Comparison of ENCODE assay signal across 26 cellular contexts in genomic region chr4:147847947-147848590, GRCh38.
DNase-seq lines count a peak whose midpoint lies in the region; ATAC-seq and TF ChIP-seq lines count a peak whose summit lies in the region.
"Had no signal": no experiment of that assay in that cellular context is flagged by ENCODE, and none has a peak within 500 bp of the region (broad histone marks: within the 10 kb centered on the region; RNA-seq: fewer than 3 reads in every experiment).

No MANE protein-coding gene starts in this region.

- peak overlapping the region in 1 of 5 donors; percentile 11 for H3K4me3 Mint-ChIP-seq in immature natural killer cell
- H3K4me3 Mint-ChIP-seq: activated naive CD4-positive, alpha-beta T cell treated with anti-CD3 and anti-CD28 coated beads, Interleukin-2, amount 10 ng/mL, durations not matched to agents 7 days and 5 days; activated T-helper 1 cell treated with anti-CD3 and anti-CD28 coated beads, Interleukin-12 subunit alpha, Interleukin-12 subunit beta, Interleukin-2, Interleukin-4 antibody, amounts not matched to agents 30 ng/mL and 10 ng/mL and 1 ng/mL, durations not matched to agents 14 hours and 24 hours and 36 hours; CD4-positive, alpha-beta memory T cell had no signal

- H3K9me3 ChIP-seq in left ventricle myocardium inferior (replicated peaks) (no peaks in the 10 kb centered on the region), gastroesophageal sphincter (peaks cover 0 to 6% (median 0%) of the 10 kb centered on the region in 3 donors), sigmoid colon (no peaks in the 10 kb centered on the region), vagina (no peaks in the 10 kb centered on the region)
- H3K9me3 ChIP-seq: A549, thyroid gland had no signal

- peaks cover 14% of the 10 kb centered on the region for H3K36me3 ChIP-seq in left ventricle myocardium inferior
- peaks cover 0 to 29% of the 10 kb centered on the region in 2 donors for H3K36me3 ChIP-seq in gastroesophageal sphincter
- peaks cover 0 to 4% (median 0%) of the 10 kb centered on the region in 4 donors for H3K36me3 ChIP-seq in sigmoid colon
- no peaks in the 10 kb centered on the region for H3K36me3 ChIP-seq in vagina

- intact Hi-C loops in left ventricle myocardium inferior (cut with micrococcal nuclease) (no loop called here), cardiac septum (cut with DNase I) (no loop called here), sigmoid colon (cut with DNase I) (loop anchor here (5.0 kb wide), 1 partner anchor 116 kb away; the partner anchor contains the start of gene ARHGAP10), vagina (cut with DNase I) (no loop called here)

- peaks cover 77% of the 10 kb centered on the region for H3K4me1 ChIP-seq in left ventricle myocardium inferior
- H3K4me1 ChIP-seq in gastroesophageal sphincter, result peaks cover 7 to 91% (median 31%) of the 10 kb centered on the region in 3 donors
- H3K4me1 ChIP-seq in sigmoid colon, result peaks cover 0 to 66% (median 58%) of the 10 kb centered on the region in 4 donors
- peaks cover 37% of the 10 kb centered on the region for H3K4me1 ChIP-seq in vagina
- H3K4me1 ChIP-seq: A549, parathyroid adenoma, thyroid gland had no signal

- TF ChIP-seq CTCF in left ventricle myocardium inferior (IDR thresholded peaks at IDR 0.05; ENCODE audit: borderline replicate concordance) (no peak), gastroesophageal sphincter (IDR thresholded peaks at IDR 0.05) (no peak), sigmoid colon (IDR thresholded peaks at IDR 0.05) (no peak), vagina (IDR thresholded peaks at IDR 0.05) (no peak)

- H3K36me3 Mint-ChIP-seq in immature natural killer cell, result peaks cover 6 to 21% (median 14%) of the 10 kb centered on the region in 3 donors

- TF ChIP-seq EP300 in gastroesophageal sphincter (IDR thresholded peaks at IDR 0.05) (no peak), sigmoid colon (IDR thresholded peaks at IDR 0.05) (no peak)

- peak overlapping the region; percentile 6 for H3K4me3 ChIP-seq in left ventricle myocardium inferior
- no peak overlapping the region for H3K4me3 ChIP-seq in gastroesophageal sphincter
- H3K4me3 ChIP-seq in sigmoid colon, result no peak overlapping the region
- H3K4me3 ChIP-seq in vagina, result no peak overlapping the region
- H3K4me3 ChIP-seq: A549, lung, thyroid gland had no signal

- DNase-seq in left ventricle myocardium inferior (no peak), cardiac septum (ENCODE audit: low spot score) (no peak), sigmoid colon (no peak), vagina (ENCODE audit: extremely low spot score in 2 of 2) (no peak), NCI-H82 treated with DMSO at 0.1 percent for 48 hours (lab: John Stamatoyannopoulos, UW; ENCODE audit: unreplicated experiment) (no peak), immature natural killer cell (no peak)
- DNase-seq: activated CD4-positive, alpha-beta T cell treated with anti-CD3 and anti-CD28 coated beads, Interleukin-2, amount 50 U/mL, for 4 hours; activated naive CD4-positive, alpha-beta T cell treated with anti-CD3 and anti-CD28 coated beads, Interleukin-2, amount 10 ng/mL, durations not matched to agents 7 days and 5 days; amniotic stem cell; CD4-positive, alpha-beta memory T cell; effector memory CD4-positive, alpha-beta T cell; erythroblast; kidney; NCI-H1092; NCI-H187 treated with DMSO at 0.1 percent for 48 hours; NCI-H526; SHP77 treated with DMSO at 0.1 percent for 48 hours; stimulated activated naive CD4-positive, alpha-beta T cell treated with Interleukin-2 at 50 U/mL for 16 hours; T1000; thyroid gland had no signal

- 29 to 58% methylated on average over 3 to 6 of the region's 6 CpGs for WGBS in gastroesophageal sphincter (ENCODE audit: low coverage in 1 of 2), 2 donors
- WGBS in sigmoid colon, 2 donors, result 79% methylated on average over 6 of the region's 6 CpGs

- H3K4me1 Mint-ChIP-seq in immature natural killer cell, result peaks cover 2 to 3% of the 10 kb centered on the region in 2 donors
- H3K4me1 Mint-ChIP-seq: activated naive CD4-positive, alpha-beta T cell treated with anti-CD3 and anti-CD28 coated beads, Interleukin-2, amount 10 ng/mL, durations not matched to agents 7 days and 5 days had no signal

- peaks cover 2 to 5% (median 3%) of the 10 kb centered on the region in 3 donors for H3K27me3 Mint-ChIP-seq in immature natural killer cell (ENCODE audit: low read depth in 3 of 3)
- H3K27me3 Mint-ChIP-seq: activated naive CD4-positive, alpha-beta T cell treated with anti-CD3 and anti-CD28 coated beads, Interleukin-2, amount 10 ng/mL, durations not matched to agents 7 days and 5 days; CD4-positive, alpha-beta memory T cell had no signal

- ATAC-seq in gastroesophageal sphincter, result no peak
- no peak for ATAC-seq in HG03521 (IDR thresholded peaks at IDR 0.05; ENCODE audit: unreplicated experiment)
- ATAC-seq: A549 had no signal

- H3K27me3 ChIP-seq in left ventricle myocardium inferior (ENCODE audit: low read depth) (no peaks in the 10 kb centered on the region), gastroesophageal sphincter (no peaks in the 10 kb centered on the region), sigmoid colon (no peaks in the 10 kb centered on the region), vagina (no peaks in the 10 kb centered on the region)
- H3K27me3 ChIP-seq: thyroid gland had no signal

- TF ChIP-seq POLR2A in gastroesophageal sphincter (IDR thresholded peaks at IDR 0.05), result no peak
- TF ChIP-seq POLR2A in sigmoid colon (IDR thresholded peaks at IDR 0.05), result no peak
- TF ChIP-seq POLR2A in vagina (IDR thresholded peaks at IDR 0.05), result no peak

- peak overlapping the region; percentile 71 for H3K27ac ChIP-seq in left ventricle myocardium inferior (replicated peaks)
- peak overlapping the region; percentile 68 to 84 (median 79) for H3K27ac ChIP-seq in gastroesophageal sphincter
- H3K27ac ChIP-seq in sigmoid colon, result peak overlapping the region; percentile 60 to 72 (median 68)
- peak overlapping the region; percentile 54 for H3K27ac ChIP-seq in vagina
- H3K27ac ChIP-seq: A549, parathyroid adenoma had no signal

- H3K27ac Mint-ChIP-seq in immature natural killer cell, result peak overlapping the region in 1 of 6 donors; percentile 25
- H3K27ac Mint-ChIP-seq: activated naive CD4-positive, alpha-beta T cell treated with anti-CD3 and anti-CD28 coated beads, Interleukin-2, amount 10 ng/mL, durations not matched to agents 7 days and 5 days; activated T-helper 1 cell treated with anti-CD3 and anti-CD28 coated beads, Interleukin-12 subunit alpha, Interleukin-12 subunit beta, Interleukin-2, Interleukin-4 antibody, amounts not matched to agents 30 ng/mL and 10 ng/mL and 1 ng/mL, durations not matched to agents 14 hours and 24 hours and 36 hours had no signal

- no peaks in the 10 kb centered on the region for H3K9me3 Mint-ChIP-seq in immature natural killer cell
- H3K9me3 Mint-ChIP-seq: activated naive CD4-positive, alpha-beta T cell treated with anti-CD3 and anti-CD28 coated beads, Interleukin-2, amount 10 ng/mL, durations not matched to agents 7 days and 5 days; activated T-helper 1 cell treated with anti-CD3 and anti-CD28 coated beads, Interleukin-12 subunit alpha, Interleukin-12 subunit beta, Interleukin-2, Interleukin-4 antibody, amounts not matched to agents 30 ng/mL and 10 ng/mL and 1 ng/mL, durations not matched to agents 14 hours and 24 hours and 36 hours had no signal
